In the genomic region with DNA sequence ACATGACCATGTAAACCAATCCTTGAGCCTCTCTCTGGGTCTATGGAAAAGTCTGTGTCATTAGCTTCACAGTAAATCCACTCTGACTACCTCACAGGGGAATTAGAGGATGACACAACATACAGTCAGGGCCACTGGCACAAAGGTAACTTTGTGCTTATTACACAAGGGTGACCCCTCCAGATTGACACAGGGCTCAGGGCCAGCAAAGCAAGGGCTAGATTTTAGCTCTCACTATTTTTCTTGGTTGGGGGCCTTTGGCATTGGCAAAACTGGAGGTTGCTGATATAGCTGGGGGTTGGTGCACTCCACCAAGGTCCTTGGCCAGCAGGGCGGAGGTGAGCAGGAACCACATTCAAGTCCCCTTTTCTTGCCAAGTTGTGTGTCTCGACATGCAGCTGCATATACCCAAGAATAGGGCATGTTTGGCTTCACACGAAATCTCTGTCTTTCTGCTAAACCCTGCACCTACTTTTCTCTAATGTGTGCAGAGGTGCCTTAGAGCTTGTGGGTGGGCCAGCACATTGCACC, we compare ENCODE assay signal across 20 cellular contexts. TPM values are rescaled to one million over a fixed set of nuclear protein-coding genes. Genes with fewer than 3 reads are reported as not detected.
DNase-seq lines count a peak whose midpoint lies in the region; ATAC-seq, FAIRE-seq and TF ChIP-seq lines count a peak whose summit lies in the region.
"Had no signal": no experiment of that assay in that cellular context is flagged by ENCODE, and none has a peak within 500 bp of the region (broad histone marks: within the 10 kb centered on the region; RNA-seq: fewer than 3 reads in every experiment).

No MANE protein-coding gene starts in this region.

- H3K4me3 ChIP-seq in Panc1 (ENCODE audit: low read depth in 2 of 2, low read length in 2 of 2) (no peak overlapping the region), esophagus squamous epithelium (no peak overlapping the region), trophoblast cell (ENCODE audit: low read depth, low read length) (no peak overlapping the region)
- H3K4me3 ChIP-seq: sigmoid colon had no signal

- TF ChIP-seq POLR2A in H54 (IDR thresholded peaks at IDR 0.05; ENCODE audit: low read depth, low read length), result no peak
- no peak for TF ChIP-seq POLR2A in esophagus squamous epithelium (IDR thresholded peaks at IDR 0.05)

- DNase-seq in H54 (ENCODE audit: insufficient read length, low spot score) (no peak), Panc1 (ENCODE audit: low read depth, low spot score) (no peak), esophagus squamous epithelium (lab: John Stamatoyannopoulos, UW) (no peak), trophoblast cell (peak; percentile 58 to 83), natural killer cell (no peak)
- DNase-seq in activated CD4-positive, alpha-beta T cell treated with anti-CD3 and anti-CD28 coated beads for 4 hours, result no peak
- DNase-seq: brain microvascular endothelial cell; GF-D8; hippocampal formation; kidney glomerular epithelial cell; midbrain; NCI-H1048; NCI-H748 treated with DMSO at 0.1 percent for 48 hours; sigmoid colon; stimulated activated CD4-positive, alpha-beta T cell treated with anti-CD3 and anti-CD28 coated beads, Interleukin-2, amount 100 ng/mL, for 24 hours had no signal

- H2BK5ac ChIP-seq in trophoblast cell (ENCODE audit: low read depth, low read length, poor library complexity), result peak overlapping the region; percentile 47

- H3K79me2 ChIP-seq in trophoblast cell (ENCODE audit: control insufficient read depth, insufficient read depth, low read length, poor library complexity), result no peaks in the 10 kb centered on the region

- H3K9ac ChIP-seq in trophoblast cell (ENCODE audit: low read length), result peak overlapping the region; percentile 42

- H3K27ac ChIP-seq in Panc1 (ENCODE audit: low read length), result no peak overlapping the region
- H3K27ac ChIP-seq in esophagus squamous epithelium, result peak overlapping the region in 3 of 4 donors; percentile 43 to 56 (median 55)
- peak overlapping the region; percentile 32 for H3K27ac ChIP-seq in trophoblast cell (ENCODE audit: low read depth, low read length)
- H3K27ac ChIP-seq: brain microvascular endothelial cell, sigmoid colon, VCaP had no signal

- no peak overlapping the region for H2AK5ac ChIP-seq in trophoblast cell (ENCODE audit: low read length)

- ATAC-seq in Panc1, result peak; percentile 68; the same call in 1 of the 2 replicates
- no peak for ATAC-seq in HG03521 (IDR thresholded peaks at IDR 0.05; ENCODE audit: unreplicated experiment)
- ATAC-seq in natural killer cell, result no peak

- H3K9me3 ChIP-seq in Panc1 (ENCODE audit: control insufficient read depth, insufficient read depth, low read depth, low read length) (no peaks in the 10 kb centered on the region), esophagus squamous epithelium (no peaks in the 10 kb centered on the region), trophoblast cell (ENCODE audit: insufficient read depth, low read depth, low read length) (no peaks in the 10 kb centered on the region)

- H3K23ac ChIP-seq in trophoblast cell (ENCODE audit: low read length), result no peak overlapping the region

- H2BK12ac ChIP-seq in trophoblast cell (ENCODE audit: low read length), result peak overlapping the region; percentile 21

- peaks cover 10% of the 10 kb centered on the region in 2 donors for H3K27me3 Mint-ChIP-seq in natural killer cell (ENCODE audit: low read depth in 2 of 2)

- H3K4me1 Mint-ChIP-seq in natural killer cell, result no peaks in the 10 kb centered on the region

- H3K27ac Mint-ChIP-seq in natural killer cell, result no peak overlapping the region
- H3K27ac Mint-ChIP-seq: activated naive CD8-positive, alpha-beta T cell had no signal

- peak overlapping the region; percentile 52 for H4K91ac ChIP-seq in trophoblast cell (ENCODE audit: low read depth, low read length)

- no peak overlapping the region for H4K12ac ChIP-seq in trophoblast cell (ENCODE audit: low read depth, low read length)

- no peak overlapping the region for H2AFZ ChIP-seq in trophoblast cell (ENCODE audit: insufficient read depth, low read length, poor library complexity)

- no peak overlapping the region for H3K4me3 Mint-ChIP-seq in natural killer cell
- H3K4me3 Mint-ChIP-seq: activated naive CD8-positive, alpha-beta T cell had no signal

- H3K4ac ChIP-seq in trophoblast cell (ENCODE audit: low read depth, low read length), result no peak overlapping the region

- POLR2A ChIA-PET in Panc1 (lab: Charles Lee), result interaction anchor here (1.0 kb wide), 1 partner anchor 15 kb away, joined by 3 read pairs; a partner anchor contains a TSS

- BruUV-seq in Panc1 (replicated peaks; lab: Mats Ljungman, UMichigan), result no TSS peak

- H4K8ac ChIP-seq in trophoblast cell (ENCODE audit: low read depth, low read length), result peak overlapping the region; percentile 45

- H3K4me2 ChIP-seq in trophoblast cell (ENCODE audit: low read length), result no peak overlapping the region

- H3K36me3 ChIP-seq in Panc1 (ENCODE audit: control insufficient read depth, insufficient read depth, low read length), result no peaks in the 10 kb centered on the region
- peaks cover 0 to 11% (median 0%) of the 10 kb centered on the region in 3 donors for H3K36me3 ChIP-seq in esophagus squamous epithelium
- no peaks in the 10 kb centered on the region for H3K36me3 ChIP-seq in trophoblast cell (ENCODE audit: control insufficient read depth in 1 of 2, insufficient read depth in 2 of 2, low read length in 2 of 2)
- H3K36me3 ChIP-seq: brain microvascular endothelial cell had no signal

- CTCF ChIA-PET in Panc1 (lab: Charles Lee), result no interaction called here

- no peak overlapping the region for H3K14ac ChIP-seq in trophoblast cell (ENCODE audit: low read length)

- H3K79me1 ChIP-seq in trophoblast cell (ENCODE audit: low read length), result peaks cover 3% of the 10 kb centered on the region

- intact Hi-C loops in Panc1 (cut with micrococcal nuclease; ENCODE audit: unreplicated experiment), result loop anchor here (5.0 kb wide), 1 partner anchor 92 kb away; no protein-coding TSS in a partner anchor
- intact Hi-C loops in esophagus squamous epithelium (cut with DNase I), result no loop called here
- intact Hi-C loops in natural killer cell (cut with micrococcal nuclease), result no loop called here

- no peak for TF ChIP-seq CTCF in Panc1 (IDR thresholded peaks at IDR 0.05)
- peak in 1 of 6 experiments; percentile 19 for TF ChIP-seq CTCF in esophagus squamous epithelium (IDR thresholded peaks at IDR 0.05)
- TF ChIP-seq CTCF in natural killer cell (IDR thresholded peaks at IDR 0.05), result no peak

- H2BK120ac ChIP-seq in trophoblast cell (ENCODE audit: insufficient read depth, low read length, poor library complexity), result peak overlapping the region; percentile 47

- peak; percentile 38 for FAIRE-seq in H54 (lab: Jason Lieb, UNC)
- FAIRE-seq: D721Med, GM12891 had no signal

- H3K27me3 ChIP-seq in Panc1 (ENCODE audit: control insufficient read depth, insufficient read depth, low read length) (no peaks in the 10 kb centered on the region), esophagus squamous epithelium (no peaks in the 10 kb centered on the region), trophoblast cell (ENCODE audit: insufficient read depth, low read length) (no peaks in the 10 kb centered on the region)
- H3K27me3 ChIP-seq: brain microvascular endothelial cell, sigmoid colon had no signal

- WGBS in esophagus squamous epithelium, 2 donors, result 48 to 55% methylated on average over 3 of the region's 3 CpGs
- no CpG with 5 or more reads among the region's 3 CpGs for WGBS in trophoblast cell (ENCODE audit: extremely low coverage, insufficient coverage, insufficient read length)

- H3K4me1 ChIP-seq in Panc1 (ENCODE audit: control insufficient read depth, insufficient read depth, low read length), result 0 out of 2 replicates have a peak, but pooled peaks cover 4% of the 10 kb centered on the region
- H3K4me1 ChIP-seq in esophagus squamous epithelium, result peaks cover 6 to 40% (median 11%) of the 10 kb centered on the region in 3 donors
- H3K4me1 ChIP-seq in trophoblast cell (ENCODE audit: control insufficient read depth in 1 of 2, insufficient read depth in 2 of 2, low read length in 2 of 2), result peaks cover 5 to 7% of the 10 kb centered on the region in 2 experiments

- H3K36me3 Mint-ChIP-seq in natural killer cell, result no peaks in the 10 kb centered on the region
- H3K36me3 Mint-ChIP-seq: activated naive CD8-positive, alpha-beta T cell had no signal

- peaks cover 0 to 3% of the 10 kb centered on the region in 2 donors for H3K9me3 Mint-ChIP-seq in natural killer cell

- no peak overlapping the region for H3K18ac ChIP-seq in trophoblast cell (ENCODE audit: low read length)

- in situ Hi-C loops in Panc1 (cut with HindIII; ENCODE audit: low pct_unique_long_range_greater_than_20kb, low sequenced_read_pairs), result no loop called here

RNA-seq across cellular contexts. Expression of a gene that starts 15.2 kb away (rescaled TPM):
- 82.4 TPM for total RNA-seq in Panc1 (2021; ENCODE audit: unreplicated experiment)
- 45.1 TPM for polyA plus RNA-seq in Panc1 (2012; ENCODE audit: insufficient read length)
- total RNA-seq in esophagus squamous epithelium, result 10 to 100 TPM in 3 of 4 donors, 1 to 10 TPM in 1; 9.2 to 40.2 (median 26.8) TPM
- 40.4 and 46.3 TPM in 2 replicates for polyA plus RNA-seq in trophoblast cell (2013)
- not detected for total RNA-seq in natural killer cell

Comparison
In these comparisons a context has a peak if more than half of its experiments do, and no peak if none do; other contexts are left out.
1. DNase-seq: peak in trophoblast cell (2 of 2); none in H54 (single experiment), Panc1 (single experiment), esophagus squamous epithelium (single experiment), natural killer cell (single experiment) and activated CD4-positive, alpha-beta T cell treated with anti-CD3 and anti-CD28 coated beads for 4 hours (0 of 2).
2. RNA of a gene that starts 15.2 kb away (total RNA-seq): 82.4 TPM in Panc1 (single experiment) and 9.2 to 40.2 TPM in esophagus squamous epithelium; not detected in natural killer cell; every median in the first group is over 4 times any median in the second.